ENCODE assay signal across 25 cellular contexts in the genomic region with DNA sequence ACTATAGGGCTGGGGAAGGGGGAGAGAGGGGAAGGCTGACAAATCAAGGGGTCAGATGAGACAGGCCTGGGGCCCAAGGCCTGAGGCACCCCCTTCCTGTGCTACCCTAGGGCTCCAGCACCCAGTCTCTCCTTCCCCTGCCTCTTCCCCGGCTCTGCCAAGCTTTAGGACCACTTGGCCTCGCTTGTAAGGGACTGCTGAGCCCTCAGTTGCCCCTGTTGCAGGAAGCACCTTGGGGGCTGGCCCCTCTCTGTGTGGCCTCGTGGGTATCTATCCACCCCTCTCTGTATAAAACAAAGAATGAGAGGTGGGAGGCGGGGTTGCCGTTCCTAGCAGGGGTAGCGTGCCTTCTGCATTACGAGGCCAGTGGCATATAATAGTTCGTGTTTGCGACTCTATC. TPM values are rescaled to one million over a fixed set of nuclear protein-coding genes. Genes with fewer than 3 reads are reported as not detected.
"Had no signal": no experiment of that assay in that cellular context is flagged by ENCODE, and none has a peak within 500 bp of the region (broad histone marks: within the 10 kb centered on the region; RNA-seq: fewer than 3 reads in every experiment).

No MANE protein-coding gene starts in this region.

- H3K27ac ChIP-seq: brain microvascular endothelial cell had no signal

- H3K4me1 Mint-ChIP-seq: activated CD4-positive, alpha-beta T cell treated with anti-CD3 and anti-CD28 coated beads for 36 hours; activated CD4-positive, alpha-beta T cell treated with anti-CD3 and anti-CD28 coated beads, Interleukin-2, amount 10 ng/mL, durations not matched to agents 24 days and 14 days; activated T-helper 17 cell treated with anti-CD3 and anti-CD28 coated beads, Interleukin-2, amount 50 U/mL, for 72 hours; central memory CD8-positive, alpha-beta T cell had no signal

- H3K27ac Mint-ChIP-seq: activated CD4-positive, alpha-beta memory T cell treated with anti-CD3 and anti-CD28 coated beads for 36 hours; activated CD4-positive, alpha-beta T cell treated with anti-CD3 and anti-CD28 coated beads for 36 hours; activated CD4-positive, alpha-beta T cell treated with anti-CD3 and anti-CD28 coated beads, Interleukin-2, amount 10 ng/mL, durations not matched to agents 24 days and 14 days; activated CD8-positive, alpha-beta T cell treated with anti-CD3 and anti-CD28 coated beads, Interleukin-2, amount 10 ng/mL, durations not matched to agents 7 days and 5 days; activated naive CD8-positive, alpha-beta T cell; activated T-helper 17 cell treated with anti-CD3 and anti-CD28 coated beads, Interleukin-2, amount 50 U/mL, for 72 hours had no signal

- DNase-seq: activated CD4-positive, alpha-beta memory T cell treated with anti-CD3 and anti-CD28 coated beads for 36 hours; activated CD4-positive, alpha-beta T cell treated with anti-CD3 and anti-CD28 coated beads for 36 hours; activated CD4-positive, alpha-beta T cell treated with anti-CD3 and anti-CD28 coated beads, Interleukin-2, amount 10 ng/mL, durations not matched to agents 24 days and 14 days; activated CD4-positive, CD25-positive, alpha-beta regulatory T cell; activated CD4-positive, CD25-positive, alpha-beta regulatory T cell treated with anti-CD3 and anti-CD28 coated beads, Interleukin-2, amount 50 U/mL, for 72 hours; activated CD8-positive, alpha-beta T cell treated with anti-CD3 and anti-CD28 coated beads, Interleukin-2, amount 10 ng/mL, durations not matched to agents 7 days and 5 days; activated effector memory CD4-positive, alpha-beta T cell treated with Interleukin-2 at 50 U/mL for 16 hours; activated gamma-delta T cell treated with Interleukin-2 at 50 U/mL for 16 hours; activated naive CD4-positive, alpha-beta T cell treated with anti-CD3 and anti-CD28 coated beads, Interleukin-2, amount 50 U/mL, for 16 hours; activated naive CD4-positive, alpha-beta T cell treated with Interleukin-2 at 50 U/mL for 16 hours; activated T-cell treated with anti-CD3 and anti-CD28 coated beads, Interleukin-2, amount 50 U/mL, for 4 hours; amniotic stem cell; anterior cingulate cortex; brain microvascular endothelial cell; cortex of kidney; dermis blood vessel endothelial cell; effector CD8-positive, alpha-beta T cell; foreskin fibroblast; glutamatergic neuron; T-helper 2 cell had no signal

- H3K4me3 Mint-ChIP-seq: activated CD4-positive, alpha-beta memory T cell treated with anti-CD3 and anti-CD28 coated beads for 36 hours; activated CD4-positive, alpha-beta T cell treated with anti-CD3 and anti-CD28 coated beads for 36 hours; activated CD4-positive, alpha-beta T cell treated with anti-CD3 and anti-CD28 coated beads, Interleukin-2, amount 10 ng/mL, durations not matched to agents 24 days and 14 days; activated CD8-positive, alpha-beta T cell treated with anti-CD3 and anti-CD28 coated beads, Interleukin-2, amount 10 ng/mL, durations not matched to agents 7 days and 5 days; activated naive CD8-positive, alpha-beta T cell; activated T-cell treated with anti-CD3 and anti-CD28 coated beads, Interleukin-2, amount 50 U/mL, for 4 hours; activated T-helper 17 cell treated with anti-CD3 and anti-CD28 coated beads, Interleukin-2, amount 50 U/mL, for 72 hours; central memory CD8-positive, alpha-beta T cell had no signal

- ATAC-seq: activated CD4-positive, alpha-beta T cell treated with anti-CD3 and anti-CD28 coated beads for 36 hours; activated CD8-positive, alpha-beta T cell treated with anti-CD3 and anti-CD28 coated beads, Interleukin-2, amount 10 ng/mL, durations not matched to agents 7 days and 5 days; activated T-cell treated with anti-CD3 and anti-CD28 coated beads, Interleukin-2, amount 50 U/mL, for 4 hours; activated T-helper 17 cell treated with anti-CD3 and anti-CD28 coated beads, Interleukin-2, amount 50 U/mL, for 72 hours; esophagus mucosa had no signal

- H3K27me3 Mint-ChIP-seq: activated CD4-positive, alpha-beta T cell treated with anti-CD3 and anti-CD28 coated beads for 36 hours; activated naive CD8-positive, alpha-beta T cell; central memory CD8-positive, alpha-beta T cell had no signal

- H3K9me3 Mint-ChIP-seq: activated CD4-positive, alpha-beta memory T cell treated with anti-CD3 and anti-CD28 coated beads for 36 hours; activated CD4-positive, alpha-beta T cell treated with anti-CD3 and anti-CD28 coated beads, Interleukin-2, amount 10 ng/mL, durations not matched to agents 24 days and 14 days; activated T-cell treated with anti-CD3 and anti-CD28 coated beads, Interleukin-2, amount 50 U/mL, for 4 hours; activated T-helper 17 cell treated with anti-CD3 and anti-CD28 coated beads, Interleukin-2, amount 50 U/mL, for 72 hours; central memory CD8-positive, alpha-beta T cell had no signal

- H3K36me3 Mint-ChIP-seq: activated CD4-positive, alpha-beta memory T cell treated with anti-CD3 and anti-CD28 coated beads for 36 hours; activated naive CD8-positive, alpha-beta T cell had no signal

- H3K27me3 ChIP-seq: brain microvascular endothelial cell had no signal

- H3K36me3 ChIP-seq: brain microvascular endothelial cell had no signal

RNA-seq across cellular contexts. Expression of a gene that starts 21.4 kb away (rescaled TPM):
- total RNA-seq: activated CD4-positive, alpha-beta memory T cell treated with anti-CD3 and anti-CD28 coated beads for 36 hours; activated CD4-positive, alpha-beta T cell treated with anti-CD3 and anti-CD28 coated beads for 36 hours; activated CD4-positive, alpha-beta T cell treated with anti-CD3 and anti-CD28 coated beads, Interleukin-2, amount 10 ng/mL, durations not matched to agents 24 days and 14 days; activated CD8-positive, alpha-beta T cell treated with anti-CD3 and anti-CD28 coated beads, Interleukin-2, amount 10 ng/mL, durations not matched to agents 7 days and 5 days; activated T-helper 17 cell treated with anti-CD3 and anti-CD28 coated beads, Interleukin-2, amount 50 U/mL, for 72 hours; dermis blood vessel endothelial cell; T-helper 1 cell treated with Interleukin-12 subunit alpha and Interleukin-12 subunit beta and Interleukin-4 antibody, amounts not matched to agents 30 ng/mL and 1 ng/mL, for 36 hours had no signal
